10 cellular contexts compared by ENCODE assay signal in genomic region chr9:137310190-137311052, GRCh38. TPM values are rescaled to one million over a fixed set of nuclear protein-coding genes. Genes with fewer than 3 reads are reported as not detected.
DNase-seq lines count a peak whose midpoint lies in the region; ATAC-seq lines count a peak whose summit lies in the region.
"Had no signal": no experiment of that assay in that cellular context is flagged by ENCODE, and none has a peak within 500 bp of the region (broad histone marks: within the 10 kb centered on the region; RNA-seq: fewer than 3 reads in every experiment).

No MANE protein-coding gene starts in this region.

- no peak overlapping the region for H4K12ac ChIP-seq in trophoblast cell (ENCODE audit: low read depth, low read length)

- H3K4me1 Mint-ChIP-seq in dendritic cell treated with granulocyte-macrophage colony-stimulating factor and Interleukin-4, amounts not matched to agents 40 ng/mL and 50 ng/mL, for 4 days (ENCODE audit: low read depth), result peaks cover 31% of the 10 kb centered on the region
- H3K4me1 Mint-ChIP-seq in effector memory CD8-positive, alpha-beta T cell (ENCODE audit: low read depth in 2 of 2), result peaks cover 0 to 3% of the 10 kb centered on the region in 2 donors

- H4K8ac ChIP-seq in trophoblast cell (ENCODE audit: low read depth, low read length), result no peak overlapping the region

- no peaks in the 10 kb centered on the region for H3K79me2 ChIP-seq in trophoblast cell (ENCODE audit: control insufficient read depth, insufficient read depth, low read length, poor library complexity)

- no CpG with 5 or more reads among the region's 20 CpGs for WGBS in trophoblast cell (ENCODE audit: extremely low coverage, insufficient coverage, insufficient read length)

- H3K36me3 Mint-ChIP-seq in dendritic cell treated with granulocyte-macrophage colony-stimulating factor and Interleukin-4, amounts not matched to agents 40 ng/mL and 50 ng/mL, for 4 days (ENCODE audit: low read depth), result no peaks in the 10 kb centered on the region
- H3K36me3 Mint-ChIP-seq in effector memory CD8-positive, alpha-beta T cell (ENCODE audit: insufficient read depth), result no peaks in the 10 kb centered on the region
- H3K36me3 Mint-ChIP-seq: activated naive CD4-positive, alpha-beta T cell treated with anti-CD3 and anti-CD28 coated beads, Interleukin-2, amount 10 ng/mL, durations not matched to agents 7 days and 5 days had no signal

- no peak overlapping the region for H3K4me3 Mint-ChIP-seq in dendritic cell treated with granulocyte-macrophage colony-stimulating factor and Interleukin-4, amounts not matched to agents 40 ng/mL and 50 ng/mL, for 4 days
- no peak overlapping the region for H3K4me3 Mint-ChIP-seq in effector memory CD8-positive, alpha-beta T cell
- H3K4me3 Mint-ChIP-seq: activated naive CD4-positive, alpha-beta T cell treated with anti-CD3 and anti-CD28 coated beads, Interleukin-2, amount 10 ng/mL, durations not matched to agents 7 days and 5 days had no signal

- peaks cover 54% of the 10 kb centered on the region for H3K27me3 Mint-ChIP-seq in dendritic cell treated with granulocyte-macrophage colony-stimulating factor and Interleukin-4, amounts not matched to agents 40 ng/mL and 50 ng/mL, for 4 days
- no peaks in the 10 kb centered on the region for H3K27me3 Mint-ChIP-seq in effector memory CD8-positive, alpha-beta T cell
- H3K27me3 Mint-ChIP-seq: progenitor cell of endocrine pancreas had no signal

- H2BK5ac ChIP-seq in trophoblast cell (ENCODE audit: low read depth, low read length, poor library complexity), result no peak overlapping the region

- no peak overlapping the region for H3K27ac ChIP-seq in trophoblast cell (ENCODE audit: low read depth, low read length)

- H3K18ac ChIP-seq in trophoblast cell (ENCODE audit: low read length), result no peak overlapping the region

- H2AFZ ChIP-seq in trophoblast cell (ENCODE audit: insufficient read depth, low read length, poor library complexity), result no peak overlapping the region

- peaks cover 0 to 12% of the 10 kb centered on the region in 2 experiments for H3K4me1 ChIP-seq in trophoblast cell (ENCODE audit: control insufficient read depth in 1 of 2, insufficient read depth in 2 of 2, low read length in 2 of 2)

- H3K27me3 ChIP-seq in trophoblast cell (ENCODE audit: insufficient read depth, low read length), result no peaks in the 10 kb centered on the region

- no peak overlapping the region for H3K4me2 ChIP-seq in trophoblast cell (ENCODE audit: low read length)

- no peaks in the 10 kb centered on the region for H3K36me3 ChIP-seq in trophoblast cell (ENCODE audit: control insufficient read depth in 1 of 2, insufficient read depth in 2 of 2, low read length in 2 of 2)

- no peak for ATAC-seq in effector memory CD8-positive, alpha-beta T cell (replicated peaks)

- DNase-seq in GM03348 (ENCODE audit: low spot score) (peak; percentile 4), NCI-H1436 (lab: John Stamatoyannopoulos, UW) (peak; percentile 72), trophoblast cell (peak; percentile 58 to 67), NCI-H446 treated with DMSO at 0.1 percent for 48 hours (lab: John Stamatoyannopoulos, UW) (no peak)
- no peak for DNase-seq in effector memory CD8-positive, alpha-beta T cell
- DNase-seq in activated CD4-positive, alpha-beta T cell treated with anti-CD3 and anti-CD28 coated beads for 48 hours, result no peak
- DNase-seq: NK-92 treated with Interleukin-12 subunit alpha and Interleukin-12 subunit beta, amount 100 ng/mL, for 24 hours had no signal

- H3K27ac Mint-ChIP-seq in dendritic cell treated with granulocyte-macrophage colony-stimulating factor and Interleukin-4, amounts not matched to agents 40 ng/mL and 50 ng/mL, for 4 days, result peak overlapping the region; percentile 51
- no peak overlapping the region for H3K27ac Mint-ChIP-seq in effector memory CD8-positive, alpha-beta T cell
- H3K27ac Mint-ChIP-seq: activated naive CD4-positive, alpha-beta T cell treated with anti-CD3 and anti-CD28 coated beads, Interleukin-2, amount 10 ng/mL, durations not matched to agents 7 days and 5 days had no signal

- H2BK120ac ChIP-seq in trophoblast cell (ENCODE audit: insufficient read depth, low read length, poor library complexity), result no peak overlapping the region

- no peak overlapping the region for H3K23ac ChIP-seq in trophoblast cell (ENCODE audit: low read length)

- intact Hi-C loops in dendritic cell treated with granulocyte-macrophage colony-stimulating factor and Interleukin-4, amounts not matched to agents 40 ng/mL and 50 ng/mL, for 4 days (cut with micrococcal nuclease), result no loop called here

- no peak overlapping the region for H3K4me3 ChIP-seq in trophoblast cell (ENCODE audit: low read depth, low read length)

- H3K9me3 Mint-ChIP-seq in dendritic cell treated with granulocyte-macrophage colony-stimulating factor and Interleukin-4, amounts not matched to agents 40 ng/mL and 50 ng/mL, for 4 days, result no peaks in the 10 kb centered on the region
- no peaks in the 10 kb centered on the region for H3K9me3 Mint-ChIP-seq in effector memory CD8-positive, alpha-beta T cell
- H3K9me3 Mint-ChIP-seq: activated naive CD4-positive, alpha-beta T cell treated with anti-CD3 and anti-CD28 coated beads, Interleukin-2, amount 10 ng/mL, durations not matched to agents 7 days and 5 days had no signal

- no peak overlapping the region for H3K14ac ChIP-seq in trophoblast cell (ENCODE audit: low read length)

- no peaks in the 10 kb centered on the region for H3K9me3 ChIP-seq in trophoblast cell (ENCODE audit: insufficient read depth, low read depth, low read length)

- no peak overlapping the region for H2BK12ac ChIP-seq in trophoblast cell (ENCODE audit: low read length)

- H3K9ac ChIP-seq in trophoblast cell (ENCODE audit: low read length), result no peak overlapping the region

- no peak overlapping the region for H4K91ac ChIP-seq in trophoblast cell (ENCODE audit: low read depth, low read length)

- H3K4ac ChIP-seq in trophoblast cell (ENCODE audit: low read depth, low read length), result no peak overlapping the region

- no peak overlapping the region for H2AK5ac ChIP-seq in trophoblast cell (ENCODE audit: low read length)

- no peaks in the 10 kb centered on the region for H3K79me1 ChIP-seq in trophoblast cell (ENCODE audit: low read length)

RNA-seq across cellular contexts. Expression of gene NRARP, which starts 8.3 kb away (rescaled TPM):
- 1.6 and 1.7 TPM in 2 replicates for polyA plus RNA-seq in trophoblast cell (2013)

RNA-seq across cellular contexts. Expression of gene TOR4A, which starts 32.9 kb away (rescaled TPM):
- 6.7 and 6.8 TPM in 2 replicates for polyA plus RNA-seq in trophoblast cell (2013)

RNA-seq across cellular contexts. Expression of gene NELFB, which starts 55.3 kb away (rescaled TPM):
- polyA plus RNA-seq in trophoblast cell (2013), result 33.0 and 34.2 TPM in 2 replicates

RNA-seq across cellular contexts. Expression of gene STPG3, which starts 59.3 kb away (rescaled TPM):
- polyA plus RNA-seq in trophoblast cell (2013), result not detected in 2 replicates

Comparison
In these comparisons a context has a peak if more than half of its experiments do, and no peak if none do; other contexts are left out.
1. DNase-seq: peak in GM03348 (single experiment), NCI-H1436 (single experiment) and trophoblast cell (2 of 2); none in effector memory CD8-positive, alpha-beta T cell (0 of 3), NCI-H446 treated with DMSO at 0.1 percent for 48 hours (single experiment) and activated CD4-positive, alpha-beta T cell treated with anti-CD3 and anti-CD28 coated beads for 48 hours (single experiment).